ENCODE assay signal across 12 cellular contexts in the genomic region with DNA sequence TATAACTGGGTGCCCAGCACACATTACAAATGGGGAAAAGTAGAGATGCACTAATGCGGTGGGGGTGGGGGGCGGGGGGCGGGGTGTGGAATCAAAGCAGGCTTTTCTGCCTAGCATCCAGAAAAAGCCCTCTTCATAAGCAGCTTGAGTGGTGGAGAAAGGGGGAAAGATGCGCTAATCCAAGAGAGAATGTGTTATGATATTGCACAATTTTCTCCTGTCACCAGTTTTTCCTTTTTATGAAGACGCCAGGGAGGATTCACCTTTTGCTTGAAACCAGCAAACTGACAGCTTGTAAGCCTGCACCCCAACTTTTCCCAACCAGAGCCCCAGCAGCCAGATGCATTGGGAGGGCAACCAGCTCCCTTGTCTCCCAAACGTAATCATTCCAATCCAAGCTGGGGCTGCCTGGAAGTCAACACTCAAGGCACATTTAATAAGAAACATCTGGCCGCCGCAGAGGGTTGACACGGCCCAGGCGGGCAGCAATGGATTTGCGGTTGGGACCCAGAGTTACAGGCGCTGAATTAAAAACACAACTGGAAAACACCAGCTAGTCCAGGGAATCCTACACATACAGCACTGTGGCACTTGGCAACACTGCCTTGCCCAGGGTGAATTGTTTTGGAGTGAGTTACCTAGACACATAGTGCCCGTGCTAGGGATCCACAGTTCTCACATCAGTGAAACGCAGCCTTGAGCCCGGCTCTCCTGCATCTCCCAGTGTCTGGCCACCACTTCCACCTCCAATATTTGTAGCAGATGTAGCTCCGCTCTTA.
DNase-seq lines count a peak whose midpoint lies in the region; TF ChIP-seq lines count a peak whose summit lies in the region.
"Had no signal": no experiment of that assay in that cellular context is flagged by ENCODE, and none has a peak within 500 bp of the region (broad histone marks: within the 10 kb centered on the region; RNA-seq: fewer than 3 reads in every experiment).

No MANE protein-coding gene starts in this region.

- TF ChIP-seq CTCF in WI38 (IDR thresholded peaks at IDR 0.05; ENCODE audit: low read depth, low read length) (no peak), left ventricle myocardium inferior (IDR thresholded peaks at IDR 0.05; ENCODE audit: borderline replicate concordance) (no peak)

- intact Hi-C loops in left ventricle myocardium inferior (cut with micrococcal nuclease): no loop called here

- H3K27ac Mint-ChIP-seq in activated T-cell treated with anti-CD3 and anti-CD28 coated beads, Interleukin-2, amount 50 U/mL, for 24 hours: no peak overlapping the region

- H3K4me1 ChIP-seq in left ventricle myocardium inferior: peaks cover 18% of the 10 kb centered on the region
- H3K4me1 ChIP-seq: foreskin keratinocyte had no signal

- H3K9me3 ChIP-seq in left ventricle myocardium inferior (replicated peaks): no peaks in the 10 kb centered on the region

- peak overlapping the region; percentile 77 for H3K4me3 ChIP-seq in WI38 (ENCODE audit: low read depth, low read length)
- peak overlapping the region; percentile 63 for H3K4me3 ChIP-seq in left ventricle myocardium inferior
- peak overlapping the region; percentile 58 for H3K4me3 ChIP-seq in skeletal muscle cell (ENCODE audit: low read depth, low read length)

- no peak overlapping the region for H3K27ac ChIP-seq in left ventricle myocardium inferior (replicated peaks)
- H3K27ac ChIP-seq: foreskin keratinocyte had no signal

- no peaks in the 10 kb centered on the region for H3K9me3 Mint-ChIP-seq in activated T-cell treated with anti-CD3 and anti-CD28 coated beads, Interleukin-2, amount 50 U/mL, for 24 hours

- H3K4me3 Mint-ChIP-seq in activated T-cell treated with anti-CD3 and anti-CD28 coated beads, Interleukin-2, amount 50 U/mL, for 24 hours: no peak overlapping the region

- H3K36me3 ChIP-seq in left ventricle myocardium inferior: no peaks in the 10 kb centered on the region

- peaks cover 2% of the 10 kb centered on the region for H3K4me1 Mint-ChIP-seq in activated T-cell treated with anti-CD3 and anti-CD28 coated beads, Interleukin-2, amount 50 U/mL, for 24 hours (ENCODE audit: low read depth)

- peaks cover 78% of the 10 kb centered on the region for H3K27me3 ChIP-seq in left ventricle myocardium inferior (ENCODE audit: low read depth)

- DNase-seq in GM04503 (ENCODE audit: low read depth): peak; percentile 41
- DNase-seq in left ventricle myocardium inferior: no peak
- DNase-seq in skeletal muscle cell (ENCODE audit: low read depth): peak; percentile 39
- no peak for DNase-seq in activated T-cell treated with anti-CD3 and anti-CD28 coated beads, Interleukin-2, amount 50 U/mL, for 24 hours
- no peak for DNase-seq in cerebellum (ENCODE audit: low spot score)
- DNase-seq in KG1 (lab: John Stamatoyannopoulos, UW): no peak
- no peak for DNase-seq in UCSD-AML1 (lab: John Stamatoyannopoulos, UW; ENCODE audit: unreplicated experiment)
- DNase-seq: foreskin keratinocyte; GDM1; NCI-H226; stimulated activated CD4-positive, alpha-beta T cell treated with anti-CD3 and anti-CD28 coated beads, Interleukin-1b, Interleukin-23, amount 100 ng/mL, for 48 hours had no signal

- H3K27me3 Mint-ChIP-seq in activated T-cell treated with anti-CD3 and anti-CD28 coated beads, Interleukin-2, amount 50 U/mL, for 24 hours: peaks cover 73% of the 10 kb centered on the region

- no peaks in the 10 kb centered on the region for H3K36me3 Mint-ChIP-seq in activated T-cell treated with anti-CD3 and anti-CD28 coated beads, Interleukin-2, amount 50 U/mL, for 24 hours (ENCODE audit: low read depth)

Comparison
In these comparisons a context has a peak if more than half of its experiments do, and no peak if none do; other contexts are left out.
1. DNase-seq: peak in GM04503 (single experiment) and skeletal muscle cell (single experiment); none in left ventricle myocardium inferior (single experiment), activated T-cell treated with anti-CD3 and anti-CD28 coated beads, Interleukin-2, amount 50 U/mL, for 24 hours (single experiment), cerebellum (single experiment), KG1 (single experiment) and UCSD-AML1 (single experiment).
2. Peak in every context shown above with its lines, with median percentiles within 50 percentile points of each other: H3K4me3 ChIP-seq.